Comparison of ENCODE assay signal across 8 cellular contexts in the genomic region with DNA sequence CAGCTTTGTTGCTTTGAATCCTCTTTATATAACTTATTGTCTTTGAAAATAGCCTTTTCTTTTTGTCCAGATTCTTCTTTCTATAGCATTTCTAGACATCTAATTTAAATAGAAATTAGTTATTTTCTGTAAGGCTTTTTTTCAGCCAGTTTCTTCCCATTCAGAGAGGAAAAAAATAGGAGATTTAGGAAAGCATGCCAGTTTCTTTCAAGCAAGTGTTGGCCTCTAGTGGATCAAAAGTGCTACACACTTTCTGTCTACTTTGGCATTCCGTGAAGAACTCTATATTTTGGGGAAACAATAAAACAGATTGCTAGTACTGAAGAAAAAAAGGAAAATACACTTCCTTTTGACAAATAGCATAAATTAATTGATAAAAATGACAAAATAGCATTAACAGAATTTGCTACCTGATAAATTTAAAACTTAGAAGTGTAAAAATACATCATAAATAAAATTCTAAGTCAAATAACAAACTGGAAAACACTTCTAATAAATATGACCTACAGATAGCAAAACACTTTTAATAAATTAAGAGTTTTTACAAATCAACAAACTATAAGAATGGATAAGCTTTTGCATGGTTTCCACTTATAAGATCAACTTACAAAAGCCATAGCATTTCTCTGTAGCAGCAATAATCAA. TPM values are rescaled to one million over a fixed set of nuclear protein-coding genes. Genes with fewer than 3 reads are reported as not detected.
DNase-seq lines count a peak whose midpoint lies in the region; ATAC-seq and TF ChIP-seq lines count a peak whose summit lies in the region.

No MANE protein-coding gene starts in this region.

- CTCF ChIA-PET in MCF 10A (lab: Yijun Ruan, JAX) = interaction anchor here (0.7 to 8.2 kb wide), 40 partner anchors 9 to 310 kb away, joined by 3 to 137 read pairs (median 4); a partner anchor contains a TSS

- ATAC-seq in GM19023 (IDR thresholded peaks at IDR 0.05; ENCODE audit: unreplicated experiment) = no peak

- H3K9me3 Mint-ChIP-seq in MCF 10A (ENCODE audit: unreplicated experiment) = no peaks in the 10 kb centered on the region

- no peaks in the 10 kb centered on the region for H3K27me3 Mint-ChIP-seq in MCF 10A (ENCODE audit: insufficient read depth, unreplicated experiment)

- peak; percentile 30 for DNase-seq in DMS153 treated with DMSO at 0.1 percent for 48 hours (lab: John Stamatoyannopoulos, UW; ENCODE audit: unreplicated experiment)
- no peak for DNase-seq in DMS153 (lab: John Stamatoyannopoulos, UW)
- DNase-seq in NCI-H1694 treated with DMSO at 0.1 percent for 48 hours (lab: John Stamatoyannopoulos, UW) = peak; percentile 42
- DNase-seq in MCF 10A (ENCODE audit: unreplicated experiment) = peak; percentile 75
- peak; percentile 52 for DNase-seq in myocyte (ENCODE audit: low read depth)
- no peak for DNase-seq in stimulated activated CD4-positive, alpha-beta T cell treated with anti-CD3 and anti-CD28 coated beads, Interleukin-4, amount 100 ng/mL, for 4 hours
- DNase-seq in cerebellum (ENCODE audit: low spot score) = no peak

- BruUV-seq in MCF 10A (replicated peaks; lab: Mats Ljungman, UMichigan) = no TSS peak

- intact Hi-C loops in MCF 10A (cut with micrococcal nuclease) = loop anchor here (1.0 to 10.0 kb wide), 7 partner anchors 133 to 950 kb away; no protein-coding TSS in a partner anchor

- H3K4me1 Mint-ChIP-seq in MCF 10A (ENCODE audit: insufficient read depth, unreplicated experiment) = peaks cover 22% of the 10 kb centered on the region

- H3K36me3 Mint-ChIP-seq in MCF 10A (ENCODE audit: insufficient read depth, unreplicated experiment) = no peaks in the 10 kb centered on the region

- H3K4me3 Mint-ChIP-seq in MCF 10A (ENCODE audit: unreplicated experiment) = no peak overlapping the region

- POLR2A ChIA-PET in MCF 10A (lab: Yijun Ruan, JAX) = interaction anchor here (0.7 to 2.6 kb wide), 17 partner anchors 11 to 304 kb away, joined by 3 to 23 read pairs (median 4); a partner anchor contains a TSS

- peak overlapping the region; percentile 36 for H3K27ac Mint-ChIP-seq in MCF 10A (ENCODE audit: low read depth, unreplicated experiment)

- TF ChIP-seq CTCF in MCF 10A (IDR thresholded peaks at IDR 0.05; ENCODE audit: unreplicated experiment) = peak; percentile 98

RNA-seq across cellular contexts. Expression of a gene that starts 13.1 kb away (rescaled TPM):
- total RNA-seq in MCF 10A (2022) (7.3 and 17.5 TPM in 2 replicates), myocyte (0.21 and 1.3 TPM in 2 replicates), cerebellum (9.0 TPM)
- polyA plus RNA-seq in myocyte (2012) = 0.23 TPM

Comparison
In these comparisons a context has a peak if more than half of its experiments do, and no peak if none do; other contexts are left out.
1. DNase-seq: peak in DMS153 treated with DMSO at 0.1 percent for 48 hours (single experiment), NCI-H1694 treated with DMSO at 0.1 percent for 48 hours (single experiment), MCF 10A (single experiment) and myocyte (single experiment); none in DMS153 (single experiment), stimulated activated CD4-positive, alpha-beta T cell treated with anti-CD3 and anti-CD28 coated beads, Interleukin-4, amount 100 ng/mL, for 4 hours (0 of 2) and cerebellum (single experiment).